Comparison of ENCODE assay signal across 18 cellular contexts in the genomic region with DNA sequence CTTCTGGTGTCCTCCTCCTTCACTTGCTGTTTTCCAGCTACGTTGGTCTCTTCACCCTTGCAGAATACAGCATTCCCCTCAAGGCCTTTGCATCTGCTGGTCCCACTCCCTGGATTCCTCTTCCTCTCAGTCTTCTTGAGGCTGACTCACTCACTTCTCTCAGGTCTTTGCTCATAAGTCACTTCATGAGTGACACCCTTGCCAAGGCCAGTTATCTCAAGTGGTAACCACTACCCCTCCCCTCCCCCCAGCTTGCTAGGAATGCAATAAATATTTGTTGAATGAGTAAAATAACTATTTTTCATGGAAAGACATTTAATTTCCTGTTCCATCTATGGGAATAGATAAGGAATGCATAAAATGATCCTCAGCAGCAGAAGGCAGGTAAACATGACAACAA.
DNase-seq lines count a peak whose midpoint lies in the region; ATAC-seq and TF ChIP-seq lines count a peak whose summit lies in the region.
"Had no signal": no experiment of that assay in that cellular context is flagged by ENCODE, and none has a peak within 500 bp of the region (broad histone marks: within the 10 kb centered on the region; RNA-seq: fewer than 3 reads in every experiment).

No MANE protein-coding gene starts in this region.

- H2BK20ac ChIP-seq in H9 (ENCODE audit: low read depth, low read length, poor library complexity, severe bottlenecking), result no peak overlapping the region

- no peak overlapping the region for H2BK5ac ChIP-seq in H9 (ENCODE audit: insufficient read length, low read length)

- H3K4me1 Mint-ChIP-seq in H9 (peaks cover 24 to 27% of the 10 kb centered on the region in 2 experiments), osteocyte (ENCODE audit: unreplicated experiment) (peaks cover 13% of the 10 kb centered on the region)
- H3K4me1 Mint-ChIP-seq: activated naive CD4-positive, alpha-beta T cell treated with anti-CD3 and anti-CD28 coated beads, Interleukin-2, amount 50 U/mL, for 24 hours had no signal

- no CpG with 5 or more reads among the region's 1 CpG for WGBS in H9 (ENCODE audit: extremely low coverage, insufficient read length, low lambda C conversion rate)
- 79 to 87% methylated on average over 1 of the region's 1 CpG for WGBS in thyroid gland, 2 donors

- H3K27me3 Mint-ChIP-seq in H9 (ENCODE audit: low read depth) (no peaks in the 10 kb centered on the region; the same call in 1 of the 2 replicates), osteocyte (ENCODE audit: unreplicated experiment) (no peaks in the 10 kb centered on the region)
- H3K27me3 Mint-ChIP-seq: activated CD8-positive, alpha-beta T cell treated with anti-CD3 and anti-CD28 coated beads for 36 hours; activated naive CD4-positive, alpha-beta T cell treated with anti-CD3 and anti-CD28 coated beads, Interleukin-2, amount 50 U/mL, for 24 hours had no signal

- DNase-seq in H9 (no peak), SJSA1 (ENCODE audit: low read depth in 1 of 2, low spot score in 2 of 2) (peak; percentile 66 to 77), fibroblast of peridontal ligament (ENCODE audit: extremely low read depth) (peak; percentile 35), thyroid gland (peak; percentile 14 to 15), NCI-H146 treated with DMSO at 0.1 percent for 48 hours (lab: John Stamatoyannopoulos, UW; ENCODE audit: unreplicated experiment) (no peak), osteocyte (ENCODE audit: extremely low spot score, unreplicated experiment) (no peak)
- DNase-seq: activated CD8-positive, alpha-beta T cell treated with anti-CD3 and anti-CD28 coated beads for 36 hours; cortex of kidney; gastrocnemius medialis; KBM-7; left ventricle myocardium inferior; NCI-H2081 treated with DMSO at 0.1 percent for 48 hours; spleen; T-helper 2 cell had no signal

- no peaks in the 10 kb centered on the region for H3K9me3 ChIP-seq in H9 (ENCODE audit: control insufficient read depth, low read depth, low read length)
- no peaks in the 10 kb centered on the region; the same call in 1 of the 2 replicates for H3K9me3 ChIP-seq in SJSA1 (replicated peaks)
- no peaks in the 10 kb centered on the region for H3K9me3 ChIP-seq in thyroid gland
- H3K9me3 ChIP-seq: gastrocnemius medialis, left ventricle myocardium inferior, spleen, tibial nerve had no signal

- H3T11ph ChIP-seq in H9 (ENCODE audit: low read length), result no peak overlapping the region

- no peak overlapping the region for H2AFZ ChIP-seq in H9 (ENCODE audit: low read length)

- no peaks in the 10 kb centered on the region for H3K36me3 ChIP-seq in SJSA1
- H3K36me3 ChIP-seq in thyroid gland, result no peaks in the 10 kb centered on the region
- H3K36me3 ChIP-seq: gastrocnemius medialis, left ventricle myocardium inferior, spleen, tibial nerve had no signal

- H2AK5ac ChIP-seq in H9 (ENCODE audit: insufficient read length, low read length), result no peak overlapping the region

- no peak overlapping the region for H2BK120ac ChIP-seq in H9 (ENCODE audit: low read depth, low read length, poor library complexity, severe bottlenecking)

- H3K4me3 Mint-ChIP-seq in H9 (no peak overlapping the region), osteocyte (ENCODE audit: unreplicated experiment) (no peak overlapping the region)
- H3K4me3 Mint-ChIP-seq: activated CD8-positive, alpha-beta T cell treated with anti-CD3 and anti-CD28 coated beads for 36 hours; activated naive CD4-positive, alpha-beta T cell treated with anti-CD3 and anti-CD28 coated beads, Interleukin-2, amount 50 U/mL, for 24 hours had no signal

- no peak overlapping the region for H3K4ac ChIP-seq in H9 (ENCODE audit: low read depth, low read length)

- H3K4me2 ChIP-seq in H9 (ENCODE audit: insufficient read depth, insufficient read length, low read length), result no peak overlapping the region

- H3K4me3 ChIP-seq in SJSA1, result no peak overlapping the region
- no peak overlapping the region for H3K4me3 ChIP-seq in thyroid gland (replicated peaks in 1 of 3)
- H3K4me3 ChIP-seq: gastrocnemius medialis, left ventricle myocardium inferior, spleen, tibial nerve had no signal

- intact Hi-C loops in thyroid gland (cut with DNase I), result no loop called here

- H3K23me2 ChIP-seq in H9 (ENCODE audit: insufficient read length, low read depth, low read length, poor library complexity, severe bottlenecking), result no peaks in the 10 kb centered on the region

- H2BK15ac ChIP-seq in H9 (ENCODE audit: low read depth, low read length), result no peak overlapping the region

- H3K4me1 ChIP-seq in H9 (ENCODE audit: insufficient read depth, low read length) (no peaks in the 10 kb centered on the region; the same call in 1 of the 2 replicates), SJSA1 (replicated peaks) (peaks cover 14% of the 10 kb centered on the region), thyroid gland (peaks cover 5 to 15% of the 10 kb centered on the region in 2 donors)
- H3K4me1 ChIP-seq: gastrocnemius medialis, spleen had no signal

- no peak overlapping the region for H4K5ac ChIP-seq in H9 (ENCODE audit: insufficient read length, low read depth, low read length)

- H3K56ac ChIP-seq in H9 (ENCODE audit: insufficient read length, low read depth, low read length), result no peak overlapping the region

- H3K79me2 ChIP-seq in H9 (ENCODE audit: insufficient read depth, low read length), result no peaks in the 10 kb centered on the region

- TF ChIP-seq CTCF in H9 (conservative IDR thresholded peaks at IDR 0.05) (no peak), thyroid gland (IDR thresholded peaks at IDR 0.05) (no peak), osteocyte (IDR thresholded peaks at IDR 0.05) (no peak)

- H3K9ac ChIP-seq in H9 (ENCODE audit: extremely low read depth, insufficient read length, low read length), result no peak overlapping the region

- H3K27me3 ChIP-seq in H9 (ENCODE audit: insufficient read depth, low read length) (no peaks in the 10 kb centered on the region), SJSA1 (replicated peaks) (no peaks in the 10 kb centered on the region), thyroid gland (no peaks in the 10 kb centered on the region)
- H3K27me3 ChIP-seq: gastrocnemius medialis, spleen, tibial nerve had no signal

- H3K36me3 Mint-ChIP-seq in H9 (ENCODE audit: insufficient read depth in 1 of 3, low read depth in 3 of 3), result no peaks in the 10 kb centered on the region
- peaks cover 2% of the 10 kb centered on the region for H3K36me3 Mint-ChIP-seq in osteocyte (ENCODE audit: unreplicated experiment)
- H3K36me3 Mint-ChIP-seq: activated naive CD4-positive, alpha-beta T cell treated with anti-CD3 and anti-CD28 coated beads, Interleukin-2, amount 50 U/mL, for 24 hours had no signal

- no peak for TF ChIP-seq POLR2A in thyroid gland (IDR thresholded peaks at IDR 0.05)

- H3K18ac ChIP-seq in H9 (ENCODE audit: insufficient read length, low read depth, low read length), result no peak overlapping the region

- no peak overlapping the region for H4K91ac ChIP-seq in H9 (ENCODE audit: insufficient read length, low read depth, low read length)

- H4K20me1 ChIP-seq in H9 (ENCODE audit: control insufficient read depth, insufficient read depth, insufficient read length), result no peaks in the 10 kb centered on the region

- H3K27ac Mint-ChIP-seq in H9, result peak overlapping the region; percentile 42 to 86 (median 51); a peak in 4 of 7 replicates
- H3K27ac Mint-ChIP-seq in osteocyte (ENCODE audit: unreplicated experiment), result no peak overlapping the region
- H3K27ac Mint-ChIP-seq: activated CD8-positive, alpha-beta T cell treated with anti-CD3 and anti-CD28 coated beads for 36 hours; activated naive CD4-positive, alpha-beta T cell treated with anti-CD3 and anti-CD28 coated beads, Interleukin-2, amount 50 U/mL, for 24 hours had no signal

- no peak overlapping the region for H3K27ac ChIP-seq in H9 (ENCODE audit: insufficient read length, low read depth, low read length)
- H3K27ac ChIP-seq in SJSA1, result peak overlapping the region; percentile 48; the same call in 1 of the 2 replicates
- no peak overlapping the region for H3K27ac ChIP-seq in thyroid gland
- H3K27ac ChIP-seq: gastrocnemius medialis, left ventricle myocardium inferior, spleen, tibial nerve had no signal

- no peak overlapping the region for H2BK12ac ChIP-seq in H9 (ENCODE audit: insufficient read length, low read depth, low read length)

- H3K79me1 ChIP-seq in H9 (ENCODE audit: insufficient read depth, low read depth, low read length, poor library complexity, severe bottlenecking), result no peaks in the 10 kb centered on the region

- H3K9me3 Mint-ChIP-seq in H9 (no peaks in the 10 kb centered on the region), osteocyte (ENCODE audit: unreplicated experiment) (peaks cover 4% of the 10 kb centered on the region)
- H3K9me3 Mint-ChIP-seq: activated CD8-positive, alpha-beta T cell treated with anti-CD3 and anti-CD28 coated beads for 36 hours had no signal

- H3K23ac ChIP-seq in H9 (ENCODE audit: insufficient read length, low read depth, low read length), result no peak overlapping the region

- H4K8ac ChIP-seq in H9 (replicated peaks; ENCODE audit: insufficient read length, low read depth, low read length), result no peak overlapping the region

- no peak overlapping the region for H3K14ac ChIP-seq in H9 (ENCODE audit: insufficient read depth, low read length)

- ATAC-seq in GM19463 (IDR thresholded peaks at IDR 0.05; ENCODE audit: unreplicated experiment), result no peak
- ATAC-seq in GM21723 (IDR thresholded peaks at IDR 0.05; ENCODE audit: unreplicated experiment), result no peak
- ATAC-seq: activated CD8-positive, alpha-beta T cell treated with anti-CD3 and anti-CD28 coated beads for 36 hours; gastrocnemius medialis had no signal

Comparison
In these comparisons a context has a peak if more than half of its experiments do, and no peak if none do; other contexts are left out.
1. DNase-seq: peak in SJSA1 (2 of 2), fibroblast of peridontal ligament (single experiment) and thyroid gland (2 of 2); none in H9 (single experiment), NCI-H146 treated with DMSO at 0.1 percent for 48 hours (single experiment) and osteocyte (single experiment).